ENCODE assay signal across 17 cellular contexts in genomic region chr3:112090899-112091586, GRCh38. TPM values are rescaled to one million over a fixed set of nuclear protein-coding genes. Genes with fewer than 3 reads are reported as not detected.
A peak's percentile ranks its signal among the peaks of the same experiment; 100 is the strongest.
DNase-seq lines count a peak whose midpoint lies in the region; ATAC-seq and TF ChIP-seq lines count a peak whose summit lies in the region.
"Had no signal": no experiment of that assay in that cellular context is flagged by ENCODE, and none has a peak within 500 bp of the region (broad histone marks: within the 10 kb centered on the region; RNA-seq: fewer than 3 reads in every experiment).

No MANE protein-coding gene starts in this region.

- peak overlapping the region; percentile 94 for H3K27ac Mint-ChIP-seq in Caco-2 (ENCODE audit: unreplicated experiment)
- H3K27ac Mint-ChIP-seq in activated CD4-positive, alpha-beta T cell treated with anti-CD3 and anti-CD28 coated beads for 36 hours = no peak overlapping the region
- H3K27ac Mint-ChIP-seq: CD8-positive, alpha-beta T cell had no signal

- no peaks in the 10 kb centered on the region for H3K27me3 Mint-ChIP-seq in Caco-2 (ENCODE audit: insufficient read depth, unreplicated experiment)
- H3K27me3 Mint-ChIP-seq in activated CD4-positive, alpha-beta T cell treated with anti-CD3 and anti-CD28 coated beads for 36 hours = no peaks in the 10 kb centered on the region

- intact Hi-C loops in Caco-2 (cut with micrococcal nuclease; ENCODE audit: unreplicated experiment) = loop anchor here (2.0 to 5.0 kb wide), 2 partner anchors 16 to 104 kb away; no protein-coding TSS in a partner anchor
- intact Hi-C loops in activated CD4-positive, alpha-beta T cell treated with anti-CD3 and anti-CD28 coated beads for 36 hours (cut with DNase I, micrococcal nuclease) = no loop called here

- H3K36me3 Mint-ChIP-seq in Caco-2 (ENCODE audit: insufficient read depth, unreplicated experiment) = peaks cover 77% of the 10 kb centered on the region
- peaks cover 24% of the 10 kb centered on the region for H3K36me3 Mint-ChIP-seq in activated CD4-positive, alpha-beta T cell treated with anti-CD3 and anti-CD28 coated beads for 36 hours (ENCODE audit: low read depth)
- H3K36me3 Mint-ChIP-seq: CD8-positive, alpha-beta T cell had no signal

- H3K4me1 ChIP-seq in Caco-2 = peaks cover 57% of the 10 kb centered on the region
- H3K4me1 ChIP-seq in mesodermal cell (ENCODE audit: control insufficient read depth, insufficient read depth, low read length, poor library complexity, severe bottlenecking) = peaks cover 11% of the 10 kb centered on the region

- DNase-seq in Caco-2 (peak; percentile 78), GM12865 (ENCODE audit: low read depth) (peak; percentile 33), NCI-H524 treated with DMSO at 0.1 percent for 48 hours (lab: John Stamatoyannopoulos, UW) (peak; percentile 74), ACHN (no peak), hippocampal formation (lab: John Stamatoyannopoulos, UW) (no peak)
- DNase-seq in activated CD4-positive, alpha-beta T cell treated with anti-CD3 and anti-CD28 coated beads for 36 hours = no peak
- DNase-seq: activated T-cell treated with anti-CD3 and anti-CD28 coated beads for 4 hours; amniotic stem cell; CD8-positive, alpha-beta T cell; NCI-H2171; right cardiac atrium; SIG-M5 had no signal

- TF ChIP-seq CTCF in Caco-2 (IDR thresholded peaks at IDR 0.05; ENCODE audit: insufficient read depth in 1 of 2, low read depth in 1 of 2, low read length in 1 of 2, severe bottlenecking in 1 of 2, unreplicated experiment in 1 of 2) (no peak), GM12865 (IDR thresholded peaks at IDR 0.05; ENCODE audit: insufficient read depth, low read depth, low read length, missing control alignments) (no peak)

- peak overlapping the region; percentile 57 for H3K4me3 Mint-ChIP-seq in Caco-2 (ENCODE audit: unreplicated experiment)
- no peak overlapping the region for H3K4me3 Mint-ChIP-seq in activated CD4-positive, alpha-beta T cell treated with anti-CD3 and anti-CD28 coated beads for 36 hours
- H3K4me3 Mint-ChIP-seq: CD8-positive, alpha-beta T cell had no signal

- in situ Hi-C loops in ACHN (cut with HindIII; ENCODE audit: low pct_ligation_motif_present, low pct_unique_long_range_greater_than_20kb, low sequenced_read_pairs) = no loop called here

- POLR2A ChIA-PET in Caco-2 (lab: Charles Lee) = interaction anchor here (1.0 kb wide), 1 partner anchor 46 kb away, joined by 3 read pairs; no protein-coding TSS in a partner anchor
- POLR2A ChIA-PET in activated CD4-positive, alpha-beta T cell treated with anti-CD3 and anti-CD28 coated beads for 36 hours (lab: Charles Lee) = no interaction called here

- H3K4me3 ChIP-seq in Caco-2 (ENCODE audit: low read depth, low read length) (no peak overlapping the region), GM12865 (ENCODE audit: low read depth, low read length) (no peak overlapping the region), mesodermal cell (ENCODE audit: extremely low read depth, insufficient read depth, low read length, poor library complexity, severe bottlenecking) (no peak overlapping the region)
- H3K4me3 ChIP-seq: suprapubic skin had no signal

- peaks cover 49% of the 10 kb centered on the region for H3K4me1 Mint-ChIP-seq in Caco-2 (ENCODE audit: low read depth, unreplicated experiment)
- peaks cover 45% of the 10 kb centered on the region for H3K4me1 Mint-ChIP-seq in activated CD4-positive, alpha-beta T cell treated with anti-CD3 and anti-CD28 coated beads for 36 hours

- peak overlapping the region; percentile 52 for H3K27ac ChIP-seq in mesodermal cell (ENCODE audit: low read depth, low read length, severe bottlenecking)
- H3K27ac ChIP-seq: suprapubic skin had no signal

- no peak for ATAC-seq in HG03159 (IDR thresholded peaks at IDR 0.05; ENCODE audit: unreplicated experiment)
- no peak for ATAC-seq in activated CD4-positive, alpha-beta T cell treated with anti-CD3 and anti-CD28 coated beads for 36 hours
- ATAC-seq: CD8-positive, alpha-beta T cell; right cardiac atrium had no signal

- no TSS peak for BruUV-seq in Caco-2 (replicated peaks; lab: Mats Ljungman, UMichigan)

- WGBS in mesodermal cell (ENCODE audit: insufficient coverage in 2 of 2), 2 experiments = 73 to 82% methylated on average over 3 to 4 of the region's 6 CpGs

- CTCF ChIA-PET in Caco-2 (lab: Charles Lee) = interaction anchor here (1.9 kb wide), 1 partner anchor 20 kb away, joined by 7 read pairs; no protein-coding TSS in a partner anchor
- CTCF ChIA-PET in activated CD4-positive, alpha-beta T cell treated with anti-CD3 and anti-CD28 coated beads for 36 hours (lab: Charles Lee) = interaction anchor here (0.7 kb wide), 1 partner anchor 594 kb away, joined by 3 read pairs; no protein-coding TSS in a partner anchor

- H3K36me3 ChIP-seq in Caco-2 (ENCODE audit: control insufficient read depth, insufficient read depth, low read length) = peaks cover 2% of the 10 kb centered on the region; the same call in 1 of the 2 replicates
- peaks cover 12% of the 10 kb centered on the region for H3K36me3 ChIP-seq in mesodermal cell (ENCODE audit: control insufficient read depth, insufficient read depth, low read length)
- H3K36me3 ChIP-seq: suprapubic skin had no signal

- H3K27me3 ChIP-seq in Caco-2 (replicated peaks; ENCODE audit: control insufficient read depth, insufficient read depth, low read length) = no peaks in the 10 kb centered on the region
- H3K27me3 ChIP-seq: suprapubic skin had no signal

- no peaks in the 10 kb centered on the region for H3K9me3 ChIP-seq in Caco-2
- no peaks in the 10 kb centered on the region for H3K9me3 ChIP-seq in mesodermal cell (ENCODE audit: control insufficient read depth, low read length)
- H3K9me3 ChIP-seq: suprapubic skin had no signal

- H3K9me3 Mint-ChIP-seq in Caco-2 (ENCODE audit: unreplicated experiment) = no peaks in the 10 kb centered on the region
- H3K9me3 Mint-ChIP-seq in activated CD4-positive, alpha-beta T cell treated with anti-CD3 and anti-CD28 coated beads for 36 hours (ENCODE audit: low read depth) = no peaks in the 10 kb centered on the region
- H3K9me3 Mint-ChIP-seq: CD8-positive, alpha-beta T cell had no signal

RNA-seq across cellular contexts. Expression of gene C3orf52, which starts 4.9 kb away (rescaled TPM):
- 52.4 and 64.5 TPM in 2 replicates for total RNA-seq in Caco-2 (2022)
- polyA plus RNA-seq in mesodermal cell (2013, experiment 1 of 2) = 6.0 TPM
- 6.0 TPM for polyA plus RNA-seq in mesodermal cell (2013, experiment 2 of 2)
- 1 to 10 TPM; 8.7 to 9.3 TPM for total RNA-seq in activated CD4-positive, alpha-beta T cell treated with anti-CD3 and anti-CD28 coated beads for 36 hours

RNA-seq across cellular contexts. Expression of gene GCSAM, which starts 42.0 kb away (rescaled TPM):
- not detected in 2 replicates for total RNA-seq in Caco-2 (2022)
- not detected for polyA plus RNA-seq in mesodermal cell (2013, experiment 1 of 2)
- polyA plus RNA-seq in mesodermal cell (2013, experiment 2 of 2) = not detected
- total RNA-seq in activated CD4-positive, alpha-beta T cell treated with anti-CD3 and anti-CD28 coated beads for 36 hours = 10 to 100 TPM in 1 of 2 experiments, 1 to 10 TPM in 1; 9.3 to 12.1 TPM
- total RNA-seq: dermis blood vessel endothelial cell had no signal
- polyA plus RNA-seq: right cardiac atrium had no signal

RNA-seq across cellular contexts. Expression of gene TMPRSS7, which starts 56.5 kb away (rescaled TPM):
- 0.16 and 0.36 TPM in 2 replicates for total RNA-seq in Caco-2 (2022)
- not detected for polyA plus RNA-seq in mesodermal cell (2013, experiment 1 of 2)
- polyA plus RNA-seq in mesodermal cell (2013, experiment 2 of 2) = not detected
- total RNA-seq in activated CD4-positive, alpha-beta T cell treated with anti-CD3 and anti-CD28 coated beads for 36 hours = not detected
- total RNA-seq: CD8-positive, alpha-beta T cell; dermis blood vessel endothelial cell; mononuclear cell; right cardiac atrium had no signal
- polyA plus RNA-seq: right cardiac atrium had no signal

Comparison
In these comparisons a context has a peak if more than half of its experiments do, and no peak if none do; other contexts are left out.
1. DNase-seq: peak in Caco-2 (2 of 2), GM12865 (single experiment) and NCI-H524 treated with DMSO at 0.1 percent for 48 hours (single experiment); none in ACHN (single experiment), activated CD4-positive, alpha-beta T cell treated with anti-CD3 and anti-CD28 coated beads for 36 hours (single experiment) and hippocampal formation (0 of 2).